In the genomic region with DNA sequence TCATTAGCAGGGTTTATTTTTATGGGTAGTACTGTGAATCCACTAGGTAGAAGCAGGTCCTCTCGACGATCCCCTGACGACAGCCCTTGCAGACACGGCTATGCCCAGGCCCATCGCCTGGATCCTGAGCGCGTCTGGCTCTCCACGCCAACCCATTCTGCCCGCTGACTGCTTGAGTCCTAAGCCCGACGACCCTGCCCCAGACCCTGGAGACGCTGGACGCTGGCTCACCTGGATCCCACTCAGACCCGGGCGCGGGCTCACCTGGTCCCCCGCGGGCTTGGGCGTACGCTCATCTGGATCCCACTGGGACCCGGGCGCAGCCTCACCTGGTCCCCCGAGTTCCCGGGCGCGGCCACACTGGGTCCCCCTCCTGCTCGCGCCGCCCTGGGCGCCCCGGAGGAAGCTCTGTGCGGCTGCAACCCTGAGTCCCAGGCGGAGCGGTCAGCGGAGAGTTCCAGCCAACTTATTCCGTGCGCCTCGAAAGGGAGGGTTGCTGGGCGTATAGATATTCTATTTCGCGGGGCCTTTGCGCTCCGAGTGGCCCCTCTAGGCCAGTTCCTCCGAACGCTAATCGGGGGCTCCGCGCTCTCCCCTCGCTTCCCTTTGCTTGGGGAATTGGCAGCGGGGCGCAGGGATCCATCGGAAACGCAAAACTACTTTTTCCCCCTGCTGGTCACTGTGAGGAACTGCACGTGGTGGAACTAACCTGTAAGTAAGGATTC, we compare ENCODE assay signal across 8 cellular contexts.
DNase-seq lines count a peak whose midpoint lies in the region; ATAC-seq and TF ChIP-seq lines count a peak whose summit lies in the region.

No MANE protein-coding gene starts in this region.

- intact Hi-C loops in transverse colon (cut with DNase I; ENCODE audit: low total_unique reads): loop anchor here (10.0 kb wide), 2 partner anchors 195 to 565 kb away; no protein-coding TSS in a partner anchor

- H3K4me3 ChIP-seq in AG04449 (ENCODE audit: low read depth, low read length) (peak overlapping the region; percentile 66), transverse colon (peak overlapping the region; percentile 33 to 61 (median 43))

- no peaks in the 10 kb centered on the region for H3K36me3 ChIP-seq in transverse colon

- DNase-seq in AG04449 (ENCODE audit: low read depth, low spot score) (no peak), KBM-7 (peak; percentile 74), RWPE1 (ENCODE audit: low spot score) (no peak), glutamatergic neuron (peak; percentile 74), occipital lobe (lab: John Stamatoyannopoulos, UW) (peak; percentile 4), transverse colon (peak; percentile 42)
- peak; percentile 47 for DNase-seq in activated naive CD4-positive, alpha-beta T cell treated with anti-CD3 and anti-CD28 coated beads, Interleukin-2, amount 50 U/mL, for 16 hours

- H3K27me3 Mint-ChIP-seq in glutamatergic neuron (ENCODE audit: unreplicated experiment): peaks cover 6% of the 10 kb centered on the region

- H3K27ac ChIP-seq in RWPE1 (no peak overlapping the region), transverse colon (no peak overlapping the region)

- WGBS in transverse colon (ENCODE audit: low coverage in 1 of 2), 2 donors: 0 to 11% methylated on average over 6 to 50 of the region's 54 CpGs

- H3K4me3 Mint-ChIP-seq in glutamatergic neuron (ENCODE audit: unreplicated experiment): peak overlapping the region; percentile 93

- peaks cover 6% of the 10 kb centered on the region for H3K9me3 Mint-ChIP-seq in glutamatergic neuron (ENCODE audit: unreplicated experiment)

- TF ChIP-seq POLR2A in transverse colon (IDR thresholded peaks at IDR 0.05): no peak

- in situ Hi-C loops in KBM-7 (cut with MboI; ENCODE audit: low pct_unique_long_range_greater_than_20kb, low sequenced_read_pairs): no loop called here
- in situ Hi-C loops in transverse colon (cut with MboI; ENCODE audit: low pct_ligation_motif_present in 1 of 4, low pct_unique_long_range_greater_than_20kb in 1 of 4, low sequenced_read_pairs in 3 of 4): loop anchor here (5.0 to 25.0 kb wide), 4 partner anchors 188 to 563 kb away; a partner anchor contains a TSS

- CTCF ChIA-PET in AG04449 (lab: Yijun Ruan, JAX): interaction anchor here (0.6 to 2.1 kb wide), 28 partner anchors 8 to 944 kb away, joined by 3 to 22 read pairs (median 4); a partner anchor contains a TSS
- CTCF ChIA-PET in RWPE1 (lab: Yijun Ruan, JAX): interaction anchor here (0.6 to 1.3 kb wide), 6 partner anchors 17 to 195 kb away, joined by 3 to 4 read pairs (median 4); no protein-coding TSS in a partner anchor

- no peak for TF ChIP-seq EP300 in transverse colon (IDR thresholded peaks at IDR 0.05; ENCODE audit: low read depth)

- peaks cover 5% of the 10 kb centered on the region for H3K27me3 ChIP-seq in transverse colon

- H3K27ac Mint-ChIP-seq in glutamatergic neuron (ENCODE audit: unreplicated experiment): peak overlapping the region; percentile 93

- POLR2A ChIA-PET in AG04449 (lab: Yijun Ruan, JAX): no interaction called here
- POLR2A ChIA-PET in RWPE1 (lab: Yijun Ruan, JAX; ENCODE audit: low non-redundant PET): no interaction called here

- peaks cover 17% of the 10 kb centered on the region for H3K4me1 Mint-ChIP-seq in glutamatergic neuron (ENCODE audit: low read depth, unreplicated experiment)

- no peaks in the 10 kb centered on the region for H3K36me3 Mint-ChIP-seq in glutamatergic neuron (ENCODE audit: unreplicated experiment)

- TF ChIP-seq CTCF in AG04449 (IDR thresholded peaks at IDR 0.05; ENCODE audit: insufficient read depth, low read length, missing control alignments): peak; percentile 85
- peak; percentile 85 for TF ChIP-seq CTCF in RWPE1 (conservative IDR thresholded peaks at IDR 0.05; ENCODE audit: low read depth)
- peak; percentile 100 for TF ChIP-seq CTCF in glutamatergic neuron (IDR thresholded peaks at IDR 0.05; ENCODE audit: partially characterized antibody, unreplicated experiment)
- peak; percentile 87 to 98 (median 94) for TF ChIP-seq CTCF in transverse colon (IDR thresholded peaks at IDR 0.05)

- ATAC-seq in GM18868 (IDR thresholded peaks at IDR 0.05; ENCODE audit: unreplicated experiment): peak; percentile 65

- H3K4me1 ChIP-seq in transverse colon: peaks cover 3 to 5% (median 4%) of the 10 kb centered on the region in 4 donors

- no peaks in the 10 kb centered on the region for H3K9me3 ChIP-seq in transverse colon

Comparison
In these comparisons a context has a peak if more than half of its experiments do, and no peak if none do; other contexts are left out.
1. DNase-seq: peak in KBM-7 (single experiment), activated naive CD4-positive, alpha-beta T cell treated with anti-CD3 and anti-CD28 coated beads, Interleukin-2, amount 50 U/mL, for 16 hours (single experiment), glutamatergic neuron (single experiment), occipital lobe (single experiment) and transverse colon (single experiment); none in AG04449 (single experiment) and RWPE1 (single experiment).
2. Peak in every context shown above with its lines, with median percentiles within 50 percentile points of each other: CTCF ChIP-seq.